ENCODE assay signal across 9 cellular contexts in genomic region chr1:32993215-32993566, GRCh38. TPM values are rescaled to one million over a fixed set of nuclear protein-coding genes. Genes with fewer than 3 reads are reported as not detected.
DNase-seq lines count a peak whose midpoint lies in the region; ATAC-seq, FAIRE-seq and TF ChIP-seq lines count a peak whose summit lies in the region.
"Had no signal": no experiment of that assay in that cellular context is flagged by ENCODE, and none has a peak within 500 bp of the region (broad histone marks: within the 10 kb centered on the region; RNA-seq: fewer than 3 reads in every experiment).

No MANE protein-coding gene starts in this region.

- H3K4me3 Mint-ChIP-seq in activated naive CD8-positive, alpha-beta T cell treated with anti-CD3 and anti-CD28 coated beads, Interleukin-2, amount 10 ng/mL, durations not matched to agents 7 days and 5 days: no peak overlapping the region
- peak overlapping the region in 1 of 10 donors; percentile 73 for H3K4me3 Mint-ChIP-seq in naive thymus-derived CD4-positive, alpha-beta T cell

- DNase-seq in GM10248 (ENCODE audit: extremely low spot score) (peak; percentile 60), NCI-H526 (lab: John Stamatoyannopoulos, UW) (no peak), kidney (no peak)
- no peak for DNase-seq in activated naive CD8-positive, alpha-beta T cell treated with anti-CD3 and anti-CD28 coated beads, Interleukin-2, amount 10 ng/mL, durations not matched to agents 7 days and 5 days
- no peak for DNase-seq in naive thymus-derived CD4-positive, alpha-beta T cell
- DNase-seq: cerebellar nuclear complex had no signal

- TF ChIP-seq CTCF in GM10248 (IDR thresholded peaks at IDR 0.05; ENCODE audit: control extremely low read depth, extremely low read depth, low read depth, missing control alignments) (no peak), kidney (IDR thresholded peaks at IDR 0.05; ENCODE audit: borderline replicate concordance, extremely low read depth, insufficient read depth) (no peak)

- POLR2A ChIA-PET in GM10248 (lab: Yijun Ruan, JAX): interaction anchor here (1.5 to 3.0 kb wide), 4 partner anchors 12 to 30 kb away, joined by 4 to 22 read pairs (median 8); partner anchors contain the start of gene RNF19B
- POLR2A ChIA-PET in activated naive CD8-positive, alpha-beta T cell treated with anti-CD3 and anti-CD28 coated beads, Interleukin-2, amount 10 ng/mL, durations not matched to agents 7 days and 5 days (lab: Charles Lee): interaction anchor here (0.6 to 1.6 kb wide), 3 partner anchors 9 to 67 kb away, joined by 4 to 6 read pairs (median 5); no protein-coding TSS in a partner anchor
- POLR2A ChIA-PET in naive thymus-derived CD4-positive, alpha-beta T cell (lab: Charles Lee): interaction anchor here (1.0 kb wide), 1 partner anchor 12 kb away, joined by 5 read pairs; no protein-coding TSS in a partner anchor

- H3K36me3 ChIP-seq in naive thymus-derived CD4-positive, alpha-beta T cell (ENCODE audit: control insufficient read depth in 2 of 3, insufficient read depth in 3 of 3, low read length in 3 of 3): no peaks in the 10 kb centered on the region
- no peaks in the 10 kb centered on the region for H3K36me3 ChIP-seq in kidney (ENCODE audit: control insufficient read depth in 1 of 2, insufficient read depth in 2 of 2, low read length in 2 of 2)

- H3K27me3 ChIP-seq in naive thymus-derived CD4-positive, alpha-beta T cell (ENCODE audit: control insufficient read depth in 2 of 2, insufficient read depth in 2 of 2, low read length in 2 of 2): no peaks in the 10 kb centered on the region

- ATAC-seq in HG03571 (IDR thresholded peaks at IDR 0.05; ENCODE audit: unreplicated experiment) (peak; percentile 9), GM21447 (IDR thresholded peaks at IDR 0.05; ENCODE audit: unreplicated experiment) (no peak), GM18519 (IDR thresholded peaks at IDR 0.05; ENCODE audit: low FRiP score, unreplicated experiment) (no peak)
- ATAC-seq in activated naive CD8-positive, alpha-beta T cell treated with anti-CD3 and anti-CD28 coated beads, Interleukin-2, amount 10 ng/mL, durations not matched to agents 7 days and 5 days (ENCODE audit: low read depth): no peak
- peak; percentile 43 for ATAC-seq in naive thymus-derived CD4-positive, alpha-beta T cell

- no peaks in the 10 kb centered on the region for H3K9me3 ChIP-seq in naive thymus-derived CD4-positive, alpha-beta T cell (ENCODE audit: control insufficient read depth in 2 of 3, low read length in 3 of 3)
- no peaks in the 10 kb centered on the region for H3K9me3 ChIP-seq in kidney (ENCODE audit: control insufficient read depth in 1 of 2, low read length in 2 of 2)

- no peak for FAIRE-seq in kidney (lab: Jason Lieb, UNC)

- peaks cover 1% of the 10 kb centered on the region for H3K27me3 Mint-ChIP-seq in activated naive CD8-positive, alpha-beta T cell treated with anti-CD3 and anti-CD28 coated beads, Interleukin-2, amount 10 ng/mL, durations not matched to agents 7 days and 5 days
- H3K27me3 Mint-ChIP-seq in naive thymus-derived CD4-positive, alpha-beta T cell: no peaks in the 10 kb centered on the region

- no peaks in the 10 kb centered on the region for H3K9me3 Mint-ChIP-seq in activated naive CD8-positive, alpha-beta T cell treated with anti-CD3 and anti-CD28 coated beads, Interleukin-2, amount 10 ng/mL, durations not matched to agents 7 days and 5 days
- no peaks in the 10 kb centered on the region for H3K9me3 Mint-ChIP-seq in naive thymus-derived CD4-positive, alpha-beta T cell

- peaks cover 0 to 7% of the 10 kb centered on the region in 2 donors for H3K4me1 ChIP-seq in naive thymus-derived CD4-positive, alpha-beta T cell (ENCODE audit: control insufficient read depth in 2 of 2, insufficient read depth in 2 of 2, low read length in 2 of 2)
- H3K4me1 ChIP-seq in kidney (ENCODE audit: control insufficient read depth in 1 of 2, insufficient read depth in 1 of 2, low read depth in 1 of 2, low read length in 2 of 2): peaks cover 30 to 33% of the 10 kb centered on the region in 2 donors

- no peak overlapping the region for H3K9ac ChIP-seq in kidney (ENCODE audit: low read length in 2 of 2)

- CTCF ChIA-PET in GM10248 (lab: Yijun Ruan, JAX): interaction anchor here (1.1 to 7.4 kb wide), 9 partner anchors 9 to 60 kb away, joined by 3 to 62 read pairs (median 5); no protein-coding TSS in a partner anchor
- CTCF ChIA-PET in naive thymus-derived CD4-positive, alpha-beta T cell (lab: Charles Lee): no interaction called here

- peak overlapping the region; percentile 35 for H3K27ac Mint-ChIP-seq in activated naive CD8-positive, alpha-beta T cell treated with anti-CD3 and anti-CD28 coated beads, Interleukin-2, amount 10 ng/mL, durations not matched to agents 7 days and 5 days
- H3K27ac Mint-ChIP-seq in naive thymus-derived CD4-positive, alpha-beta T cell: peak overlapping the region in 2 of 9 donors; percentile 32 to 94

- H3K4me1 Mint-ChIP-seq in activated naive CD8-positive, alpha-beta T cell treated with anti-CD3 and anti-CD28 coated beads, Interleukin-2, amount 10 ng/mL, durations not matched to agents 7 days and 5 days: peaks cover 44% of the 10 kb centered on the region
- peaks cover 10 to 75% (median 12%) of the 10 kb centered on the region in 7 donors for H3K4me1 Mint-ChIP-seq in naive thymus-derived CD4-positive, alpha-beta T cell

- peaks cover 1% of the 10 kb centered on the region for H3K36me3 Mint-ChIP-seq in activated naive CD8-positive, alpha-beta T cell treated with anti-CD3 and anti-CD28 coated beads, Interleukin-2, amount 10 ng/mL, durations not matched to agents 7 days and 5 days
- H3K36me3 Mint-ChIP-seq in naive thymus-derived CD4-positive, alpha-beta T cell: peaks cover 0 to 10% (median 0%) of the 10 kb centered on the region in 5 donors

- no peak overlapping the region for H3K4me3 ChIP-seq in naive thymus-derived CD4-positive, alpha-beta T cell (ENCODE audit: low read length)
- no peak overlapping the region for H3K4me3 ChIP-seq in kidney (ENCODE audit: low read length in 2 of 2)

- intact Hi-C loops in naive thymus-derived CD4-positive, alpha-beta T cell (cut with micrococcal nuclease): no loop called here
- intact Hi-C loops in kidney (cut with DNase I): no loop called here

- no peak overlapping the region for H3K27ac ChIP-seq in naive thymus-derived CD4-positive, alpha-beta T cell (ENCODE audit: low read depth, low read length)
- peak overlapping the region in 1 of 2 donors; percentile 42 for H3K27ac ChIP-seq in kidney (ENCODE audit: low read depth in 2 of 2, low read length in 2 of 2)

RNA-seq across cellular contexts. Expression of gene RNF19B, which starts 28.6 kb away (rescaled TPM):
- 10 to 100 TPM; 21.6 to 22.4 TPM for total RNA-seq in activated naive CD8-positive, alpha-beta T cell treated with anti-CD3 and anti-CD28 coated beads, Interleukin-2, amount 10 ng/mL, durations not matched to agents 7 days and 5 days
- 10 to 100 TPM; 17.1 to 58.1 (median 39.2) TPM for total RNA-seq in naive thymus-derived CD4-positive, alpha-beta T cell
- 1 to 10 TPM in 1 of 2 donors, under 1 TPM in 1; 0.58 to 2.2 TPM for polyA plus RNA-seq in naive thymus-derived CD4-positive, alpha-beta T cell
- total RNA-seq in kidney: 30.8 TPM
- polyA plus RNA-seq in kidney (ENCODE audit: insufficient read depth, low read depth, low replicate concordance): 17.3 TPM

RNA-seq across cellular contexts. Expression of gene AK2, which starts 43.5 kb away (rescaled TPM):
- 100 to 1,000 TPM; 197 to 201 TPM for total RNA-seq in activated naive CD8-positive, alpha-beta T cell treated with anti-CD3 and anti-CD28 coated beads, Interleukin-2, amount 10 ng/mL, durations not matched to agents 7 days and 5 days
- 100 to 1,000 TPM in 1 of 5 experiments, 10 to 100 TPM in 4; 53.8 to 219 (median 90.2) TPM for total RNA-seq in naive thymus-derived CD4-positive, alpha-beta T cell
- polyA plus RNA-seq in naive thymus-derived CD4-positive, alpha-beta T cell: 100 to 1,000 TPM; 113 to 134 TPM
- 172 TPM for total RNA-seq in kidney
- polyA plus RNA-seq in kidney (ENCODE audit: insufficient read depth, low read depth, low replicate concordance): 334 TPM

Comparison
In these comparisons a context has a peak if more than half of its experiments do, and no peak if none do; other contexts are left out.
1. ATAC-seq: peak in HG03571 (single experiment) and naive thymus-derived CD4-positive, alpha-beta T cell (single experiment); none in activated naive CD8-positive, alpha-beta T cell treated with anti-CD3 and anti-CD28 coated beads, Interleukin-2, amount 10 ng/mL, durations not matched to agents 7 days and 5 days (single experiment), GM21447 (single experiment) and GM18519 (single experiment).